ENCODE assay signal across 24 cellular contexts in genomic region chr1:32010246-32010645, GRCh38.
"Had no signal": no experiment of that assay in that cellular context is flagged by ENCODE, and none has a peak within 500 bp of the region (broad histone marks: within the 10 kb centered on the region; RNA-seq: fewer than 3 reads in every experiment).

No MANE protein-coding gene starts in this region.

- H3K27ac Mint-ChIP-seq: endodermal cell; natural killer cell; neural progenitor cell; stimulated activated memory B cell treated with anti-CD40 and anti-IgM and Interleukin-4, amounts not matched to agents 10 μg/mL and 1 μg/mL and 100 μg/mL, for 72 hours had no signal

- H3K36me3 Mint-ChIP-seq: natural killer cell; stimulated activated memory B cell treated with anti-CD40 and anti-IgM and Interleukin-4, amounts not matched to agents 10 μg/mL and 1 μg/mL and 100 μg/mL, for 72 hours had no signal

- H2AFZ ChIP-seq: neural progenitor cell had no signal

- H3K4me1 ChIP-seq: neural progenitor cell, testis, uterus had no signal

- H3K27me3 Mint-ChIP-seq: stimulated activated memory B cell treated with anti-CD40 and anti-IgM and Interleukin-4, amounts not matched to agents 10 μg/mL and 1 μg/mL and 100 μg/mL, for 72 hours had no signal

- H3K9ac ChIP-seq: neural progenitor cell had no signal

- H3K27ac ChIP-seq: dorsolateral prefrontal cortex, epithelial cell of prostate, gastrocnemius medialis, lower lobe of right lung, neural progenitor cell, psoas muscle, spleen, testis, tibial artery, upper lobe of left lung, uterus had no signal

- H3K9me3 Mint-ChIP-seq: endodermal cell, natural killer cell, neural progenitor cell had no signal

- DNase-seq: dorsolateral prefrontal cortex; effector CD4-positive, alpha-beta T cell; endodermal cell; foreskin fibroblast; gastrocnemius medialis; head of caudate nucleus; left ventricle myocardium superior; lower lobe of right lung; natural killer cell; psoas muscle; right cardiac atrium; spleen; stimulated activated CD4-positive, alpha-beta T cell treated with anti-CD3 and anti-CD28 coated beads, Interleukin-4, amount 100 ng/mL, for 4 hours; stimulated activated naive CD8-positive, alpha-beta T cell treated with anti-CD3 and anti-CD28 coated beads, Interleukin-15, Interleukin-2, amounts not matched to agents 100 U/mL and 50 U/mL, for 24 hours; substantia nigra; testis; upper lobe of left lung; uterus had no signal

- H3K4me3 Mint-ChIP-seq: endodermal cell; natural killer cell; neural progenitor cell; stimulated activated memory B cell treated with anti-CD40 and anti-IgM and Interleukin-4, amounts not matched to agents 10 μg/mL and 1 μg/mL and 100 μg/mL, for 72 hours had no signal

- H3K36me3 ChIP-seq: gastrocnemius medialis, lower lobe of right lung, neural progenitor cell, spleen, tibial artery, upper lobe of left lung, uterus had no signal

- H3K9me3 ChIP-seq: gastrocnemius medialis, lower lobe of right lung, psoas muscle, spleen, testis, tibial artery, upper lobe of left lung, uterus had no signal

- H3K4me2 ChIP-seq: neural progenitor cell had no signal

- ATAC-seq: esophagus mucosa; gastrocnemius medialis; left ventricle myocardium superior; lower lobe of right lung; natural killer cell; psoas muscle; right cardiac atrium; stimulated activated memory B cell treated with anti-CD40 and anti-IgM and Interleukin-4, amounts not matched to agents 10 μg/mL and 1 μg/mL and 100 μg/mL, for 72 hours; stimulated activated naive CD8-positive, alpha-beta T cell treated with anti-CD3 and anti-CD28 coated beads, Interleukin-15, Interleukin-2, amounts not matched to agents 100 U/mL and 50 U/mL, for 24 hours had no signal

- H3K27me3 ChIP-seq: dorsolateral prefrontal cortex, gastrocnemius medialis, neural progenitor cell, spleen, testis, tibial artery, upper lobe of left lung, uterus had no signal

- H3K4me3 ChIP-seq: dorsolateral prefrontal cortex, gastrocnemius medialis, lower lobe of right lung, neural progenitor cell, psoas muscle, skin epidermis, spleen, testis, tibial artery, upper lobe of left lung, uterus had no signal
